Comparison of ENCODE assay signal across 3 cellular contexts in the genomic region with DNA sequence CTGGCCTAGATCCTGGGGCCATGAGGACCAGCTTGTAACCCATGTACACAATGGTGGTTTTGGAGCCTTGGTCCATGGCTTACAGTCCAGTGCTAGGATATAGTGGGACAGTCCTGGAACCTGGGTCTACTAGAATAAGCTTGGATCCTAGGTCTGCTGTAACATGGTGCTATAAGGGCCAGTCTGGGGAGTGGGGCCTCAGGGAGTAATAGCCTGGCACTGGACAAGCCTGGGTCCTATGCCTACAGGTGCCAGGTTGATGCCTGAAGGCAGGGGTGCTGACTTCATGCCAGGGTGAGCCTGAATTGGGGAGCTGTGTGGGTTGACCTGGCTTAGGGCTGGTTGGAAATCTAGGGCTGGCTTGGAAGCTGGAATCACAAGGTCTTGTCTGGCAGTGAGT.
"Had no signal": no experiment of that assay in that cellular context is flagged by ENCODE, and none has a peak within 500 bp of the region (broad histone marks: within the 10 kb centered on the region; RNA-seq: fewer than 3 reads in every experiment).

No MANE protein-coding gene starts in this region.

- DNase-seq: GDM1, GF-D8 had no signal

- H3K4me3 ChIP-seq: GM12878 had no signal

- ATAC-seq: GM12878 had no signal
